ENCODE assay signal across 1 cellular context in the genomic region with DNA sequence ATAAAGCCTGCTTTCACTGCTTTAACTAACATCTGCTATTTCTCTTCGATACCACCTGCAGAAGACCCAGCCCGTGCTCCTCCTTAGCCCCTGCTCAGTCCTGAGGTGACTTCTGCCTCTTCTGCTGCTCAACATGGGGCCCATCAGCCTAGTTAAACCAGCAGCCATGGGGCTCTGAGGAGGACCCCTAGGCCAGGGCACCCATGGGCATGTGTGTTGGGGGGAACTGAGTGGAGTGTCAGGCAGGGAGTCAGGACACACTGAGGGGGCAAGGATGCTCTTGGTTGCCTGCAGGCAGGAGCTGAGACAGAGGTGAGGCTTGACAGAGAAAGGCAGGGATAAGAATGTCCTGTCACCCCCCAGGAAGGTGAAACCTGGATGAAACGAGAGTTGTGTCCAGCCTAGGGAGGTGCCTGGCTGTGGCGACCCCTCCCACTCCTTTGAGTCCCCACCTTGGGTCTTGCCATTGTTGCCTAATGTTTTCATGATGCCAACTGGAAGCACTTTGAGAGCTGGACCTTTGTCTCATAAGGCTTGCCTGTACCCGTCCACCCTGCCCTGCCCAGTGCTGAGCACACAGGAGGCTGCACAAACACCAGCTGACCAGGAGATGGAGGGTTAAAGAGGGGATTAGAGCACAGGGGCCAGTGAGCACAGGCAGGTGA.
TF ChIP-seq lines count a peak whose summit lies in the region.

No MANE protein-coding gene starts in this region.

TF ChIP-seq in HepG2, 621 proteins besides CTCF, POLR2A, EP300 and RAD21 (continues in another document):
- no peak for TF ChIP-seq HDAC1 (CRISPR knock-in tag; IDR thresholded peaks at IDR 0.05)
- no peak for TF ChIP-seq RFXAP (CRISPR knock-in tag; IDR thresholded peaks at IDR 0.05; ENCODE audit: borderline replicate concordance)
- no peak for TF ChIP-seq CAMTA2 (CRISPR knock-in tag; IDR thresholded peaks at IDR 0.05; ENCODE audit: borderline replicate concordance)
- TF ChIP-seq PREB (CRISPR knock-in tag; IDR thresholded peaks at IDR 0.05), result 0 out of 2 replicates have a peak, but pooled peaks have one; percentile 14
- TF ChIP-seq CHD2 (IDR thresholded peaks at IDR 0.05; ENCODE audit: low read depth, low read length), result no peak
- 0 out of 2 replicates have a peak, but pooled peaks have one; percentile 3 for TF ChIP-seq DNMT1 (CRISPR knock-in tag; IDR thresholded peaks at IDR 0.05)
- TF ChIP-seq ZNF230 (CRISPR knock-in tag; IDR thresholded peaks at IDR 0.05), result no peak
- TF ChIP-seq KLF12 (CRISPR knock-in tag; IDR thresholded peaks at IDR 0.05; ENCODE audit: borderline replicate concordance), result no peak
- TF ChIP-seq AKAP8 (CRISPR knock-in tag; IDR thresholded peaks at IDR 0.05), result peak; percentile 18; the same call in 1 of the 2 replicates
- TF ChIP-seq CENPX (CRISPR knock-in tag; IDR thresholded peaks at IDR 0.05), result no peak
- TF ChIP-seq KMT2A (CRISPR knock-in tag; IDR thresholded peaks at IDR 0.05), result no peak
- TF ChIP-seq HNRNPK (IDR thresholded peaks at IDR 0.05; ENCODE audit: low read depth, low read length, poor library complexity, severe bottlenecking), result no peak
- TF ChIP-seq, protein P1, sequence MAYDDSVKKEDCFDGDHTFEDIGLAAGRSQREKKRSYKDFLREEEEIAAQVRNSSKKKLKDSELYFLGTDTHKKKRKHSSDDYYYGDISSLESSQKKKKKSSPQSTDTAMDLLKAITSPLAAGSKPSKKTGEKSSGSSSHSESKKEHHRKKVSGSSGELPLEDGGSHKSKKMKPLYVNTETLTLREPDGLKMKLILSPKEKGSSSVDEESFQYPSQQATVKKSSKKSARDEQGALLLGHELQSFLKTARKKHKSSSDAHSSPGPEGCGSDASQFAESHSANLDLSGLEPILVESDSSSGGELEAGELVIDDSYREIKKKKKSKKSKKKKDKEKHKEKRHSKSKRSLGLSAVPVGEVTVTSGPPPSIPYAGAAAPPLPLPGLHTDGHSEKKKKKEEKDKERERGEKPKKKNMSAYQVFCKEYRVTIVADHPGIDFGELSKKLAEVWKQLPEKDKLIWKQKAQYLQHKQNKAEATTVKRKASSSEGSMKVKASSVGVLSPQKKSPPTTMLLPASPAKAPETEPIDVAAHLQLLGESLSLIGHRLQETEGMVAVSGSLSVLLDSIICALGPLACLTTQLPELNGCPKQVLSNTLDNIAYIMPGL (CRISPR knock-in tag; IDR thresholded peaks at IDR 0.05; ENCODE audit: borderline replicate concordance in 1 of 2, low read depth in 1 of 2), result no peak
- TF ChIP-seq, protein P2, sequence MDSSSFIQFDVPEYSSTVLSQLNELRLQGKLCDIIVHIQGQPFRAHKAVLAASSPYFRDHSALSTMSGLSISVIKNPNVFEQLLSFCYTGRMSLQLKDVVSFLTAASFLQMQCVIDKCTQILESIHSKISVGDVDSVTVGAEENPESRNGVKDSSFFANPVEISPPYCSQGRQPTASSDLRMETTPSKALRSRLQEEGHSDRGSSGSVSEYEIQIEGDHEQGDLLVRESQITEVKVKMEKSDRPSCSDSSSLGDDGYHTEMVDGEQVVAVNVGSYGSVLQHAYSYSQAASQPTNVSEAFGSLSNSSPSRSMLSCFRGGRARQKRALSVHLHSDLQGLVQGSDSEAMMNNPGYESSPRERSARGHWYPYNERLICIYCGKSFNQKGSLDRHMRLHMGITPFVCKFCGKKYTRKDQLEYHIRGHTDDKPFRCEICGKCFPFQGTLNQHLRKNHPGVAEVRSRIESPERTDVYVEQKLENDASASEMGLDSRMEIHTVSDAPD (CRISPR knock-in tag; IDR thresholded peaks at IDR 0.05), result no peak
- no peak for TF ChIP-seq ZFYVE20 (CRISPR knock-in tag; IDR thresholded peaks at IDR 0.05; ENCODE audit: borderline replicate concordance, low read depth)
- TF ChIP-seq, protein P3, sequence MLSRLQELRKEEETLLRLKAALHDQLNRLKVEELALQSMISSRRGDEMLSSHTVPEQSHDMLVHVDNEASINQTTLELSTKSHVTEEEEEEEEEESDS (CRISPR knock-in tag; IDR thresholded peaks at IDR 0.05; ENCODE audit: borderline replicate concordance), result no peak
- no peak for TF ChIP-seq ZBTB7A (CRISPR knock-in tag; IDR thresholded peaks at IDR 0.05)
- TF ChIP-seq PPARG (CRISPR knock-in tag; conservative IDR thresholded peaks at IDR 0.05), result no peak
- TF ChIP-seq YEATS2 (CRISPR knock-in tag; IDR thresholded peaks at IDR 0.05; ENCODE audit: borderline replicate concordance), result no peak
- no peak for TF ChIP-seq ZNF260 (CRISPR knock-in tag; IDR thresholded peaks at IDR 0.05; ENCODE audit: borderline replicate concordance, low read depth)
- TF ChIP-seq ZFP1 (CRISPR knock-in tag; IDR thresholded peaks at IDR 0.05), result no peak
- TF ChIP-seq KAT2B (IDR thresholded peaks at IDR 0.05; ENCODE audit: borderline replicate concordance, low read depth, low read length), result peak; percentile 17; the same call in 1 of the 2 replicates
- 0 out of 2 replicates have a peak, but pooled peaks have one; percentile 23 for TF ChIP-seq TRIM22 (IDR thresholded peaks at IDR 0.05)
- no peak for TF ChIP-seq ASH2L (IDR thresholded peaks at IDR 0.05; ENCODE audit: insufficient read length, low read depth, low read length)
- peak; percentile 25; the same call in 1 of the 2 replicates for TF ChIP-seq BORCS8-MEF2B (CRISPR knock-in tag; IDR thresholded peaks at IDR 0.05)
- no peak for TF ChIP-seq DDIT3 (CRISPR knock-in tag; IDR thresholded peaks at IDR 0.05)
- no peak for TF ChIP-seq ZNF598 (CRISPR knock-in tag; IDR thresholded peaks at IDR 0.05; ENCODE audit: borderline replicate concordance)
- TF ChIP-seq, protein P4, sequence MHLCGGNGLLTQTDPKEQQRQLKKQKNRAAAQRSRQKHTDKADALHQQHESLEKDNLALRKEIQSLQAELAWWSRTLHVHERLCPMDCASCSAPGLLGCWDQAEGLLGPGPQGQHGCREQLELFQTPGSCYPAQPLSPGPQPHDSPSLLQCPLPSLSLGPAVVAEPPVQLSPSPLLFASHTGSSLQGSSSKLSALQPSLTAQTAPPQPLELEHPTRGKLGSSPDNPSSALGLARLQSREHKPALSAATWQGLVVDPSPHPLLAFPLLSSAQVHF (CRISPR knock-in tag; IDR thresholded peaks at IDR 0.05), result no peak
- no peak for TF ChIP-seq FOXA3 (CRISPR knock-in tag; IDR thresholded peaks at IDR 0.05)
- TF ChIP-seq, protein P5, sequence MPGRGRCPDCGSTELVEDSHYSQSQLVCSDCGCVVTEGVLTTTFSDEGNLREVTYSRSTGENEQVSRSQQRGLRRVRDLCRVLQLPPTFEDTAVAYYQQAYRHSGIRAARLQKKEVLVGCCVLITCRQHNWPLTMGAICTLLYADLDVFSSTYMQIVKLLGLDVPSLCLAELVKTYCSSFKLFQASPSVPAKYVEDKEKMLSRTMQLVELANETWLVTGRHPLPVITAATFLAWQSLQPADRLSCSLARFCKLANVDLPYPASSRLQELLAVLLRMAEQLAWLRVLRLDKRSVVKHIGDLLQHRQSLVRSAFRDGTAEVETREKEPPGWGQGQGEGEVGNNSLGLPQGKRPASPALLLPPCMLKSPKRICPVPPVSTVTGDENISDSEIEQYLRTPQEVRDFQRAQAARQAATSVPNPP (CRISPR knock-in tag; IDR thresholded peaks at IDR 0.05), result no peak
- TF ChIP-seq HMG20B (CRISPR knock-in tag; conservative IDR thresholded peaks at IDR 0.05), result no peak
- TF ChIP-seq NR2F1 (CRISPR knock-in tag; IDR thresholded peaks at IDR 0.05), result no peak
- no peak for TF ChIP-seq ZNF615 (CRISPR knock-in tag; IDR thresholded peaks at IDR 0.05; ENCODE audit: borderline replicate concordance)
- TF ChIP-seq RXRB (CRISPR knock-in tag; IDR thresholded peaks at IDR 0.05; ENCODE audit: borderline replicate concordance), result no peak
- TF ChIP-seq HBP1 (CRISPR knock-in tag; IDR thresholded peaks at IDR 0.05; ENCODE audit: low read depth), result no peak
- TF ChIP-seq, protein P6, sequence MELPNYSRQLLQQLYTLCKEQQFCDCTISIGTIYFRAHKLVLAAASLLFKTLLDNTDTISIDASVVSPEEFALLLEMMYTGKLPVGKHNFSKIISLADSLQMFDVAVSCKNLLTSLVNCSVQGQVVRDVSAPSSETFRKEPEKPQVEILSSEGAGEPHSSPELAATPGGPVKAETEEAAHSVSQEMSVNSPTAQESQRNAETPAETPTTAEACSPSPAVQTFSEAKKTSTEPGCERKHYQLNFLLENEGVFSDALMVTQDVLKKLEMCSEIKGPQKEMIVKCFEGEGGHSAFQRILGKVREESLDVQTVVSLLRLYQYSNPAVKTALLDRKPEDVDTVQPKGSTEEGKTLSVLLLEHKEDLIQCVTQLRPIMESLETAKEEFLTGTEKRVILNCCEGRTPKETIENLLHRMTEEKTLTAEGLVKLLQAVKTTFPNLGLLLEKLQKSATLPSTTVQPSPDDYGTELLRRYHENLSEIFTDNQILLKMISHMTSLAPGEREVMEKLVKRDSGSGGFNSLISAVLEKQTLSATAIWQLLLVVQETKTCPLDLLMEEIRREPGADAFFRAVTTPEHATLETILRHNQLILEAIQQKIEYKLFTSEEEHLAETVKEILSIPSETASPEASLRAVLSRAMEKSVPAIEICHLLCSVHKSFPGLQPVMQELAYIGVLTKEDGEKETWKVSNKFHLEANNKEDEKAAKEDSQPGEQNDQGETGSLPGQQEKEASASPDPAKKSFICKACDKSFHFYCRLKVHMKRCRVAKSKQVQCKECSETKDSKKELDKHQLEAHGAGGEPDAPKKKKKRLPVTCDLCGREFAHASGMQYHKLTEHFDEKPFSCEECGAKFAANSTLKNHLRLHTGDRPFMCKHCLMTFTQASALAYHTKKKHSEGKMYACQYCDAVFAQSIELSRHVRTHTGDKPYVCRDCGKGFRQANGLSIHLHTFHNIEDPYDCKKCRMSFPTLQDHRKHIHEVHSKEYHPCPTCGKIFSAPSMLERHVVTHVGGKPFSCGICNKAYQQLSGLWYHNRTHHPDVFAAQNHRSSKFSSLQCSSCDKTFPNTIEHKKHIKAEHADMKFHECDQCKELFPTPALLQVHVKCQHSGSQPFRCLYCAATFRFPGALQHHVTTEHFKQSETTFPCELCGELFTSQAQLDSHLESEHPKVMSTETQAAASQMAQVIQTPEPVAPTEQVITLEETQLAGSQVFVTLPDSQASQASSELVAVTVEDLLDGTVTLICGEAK (IDR thresholded peaks at IDR 0.05), result no peak
- TF ChIP-seq, protein P6 (CRISPR knock-in tag; IDR thresholded peaks at IDR 0.05), result 0 out of 2 replicates have a peak, but pooled peaks have one; percentile 0
- TF ChIP-seq IRF1 (CRISPR knock-in tag; IDR thresholded peaks at IDR 0.05; ENCODE audit: low read depth), result no peak
- no peak for TF ChIP-seq FOXJ3 (CRISPR knock-in tag; IDR thresholded peaks at IDR 0.05; ENCODE audit: borderline replicate concordance)
